ENCODE assay signal across 2 cellular contexts in genomic region chr10:114708084-114708483, GRCh38.
TF ChIP-seq lines count a peak whose summit lies in the region.

No MANE protein-coding gene starts in this region.

TF ChIP-seq in IMR-90, 13 proteins besides CTCF, POLR2A, EP300 and RAD21:
- TF ChIP-seq CHD1 (IDR thresholded peaks at IDR 0.05; ENCODE audit: low read depth, low read length) (no peak), NFE2L2 (IDR thresholded peaks at IDR 0.05; ENCODE audit: low read depth, low read length) (no peak), MAFK (IDR thresholded peaks at IDR 0.05; ENCODE audit: low read depth, low read length) (no peak), CEBPB (IDR thresholded peaks at IDR 0.05; ENCODE audit: low read depth, low read length) (no peak), RCOR1 (IDR thresholded peaks at IDR 0.05; ENCODE audit: insufficient replicate concordance, low read length) (no peak), SMC3 (IDR thresholded peaks at IDR 0.05; ENCODE audit: low read depth, low read length) (no peak), USF2 (IDR thresholded peaks at IDR 0.05; ENCODE audit: low read depth, low read length) (no peak), RFX5 (IDR thresholded peaks at IDR 0.05; ENCODE audit: low read depth, low read length) (no peak), BHLHE40 (IDR thresholded peaks at IDR 0.05; ENCODE audit: low read depth, low read length) (no peak)

TF ChIP-seq in H1, 55 proteins besides CTCF, POLR2A, EP300 and RAD21:
- no peak for TF ChIP-seq USF2 (IDR thresholded peaks at IDR 0.05; ENCODE audit: low read length)
- no peak for TF ChIP-seq FOSL1 (IDR thresholded peaks at IDR 0.05; ENCODE audit: insufficient read depth, low read depth, low read length)
- TF ChIP-seq JUND (IDR thresholded peaks at IDR 0.05; ENCODE audit: low read length) = no peak
- no peak for TF ChIP-seq KDM4A (IDR thresholded peaks at IDR 0.05; ENCODE audit: low read depth, low read length, severe bottlenecking)
- TF ChIP-seq SP2 (IDR thresholded peaks at IDR 0.05; ENCODE audit: low read length) = no peak
- TF ChIP-seq PHF8 (conservative IDR thresholded peaks at IDR 0.05; ENCODE audit: low read depth, low read length) = no peak
- TF ChIP-seq SRF (IDR thresholded peaks at IDR 0.05; ENCODE audit: low read depth, low read length) = no peak
- TF ChIP-seq MAX (IDR thresholded peaks at IDR 0.05) = no peak
- TF ChIP-seq TAF7 (optimal IDR thresholded peaks at IDR 0.05; ENCODE audit: borderline replicate concordance, low read depth, low read length) = no peak
- TF ChIP-seq RFX5 (IDR thresholded peaks at IDR 0.05; ENCODE audit: borderline replicate concordance, low read depth, low read length) = no peak
- TF ChIP-seq SP4 (IDR thresholded peaks at IDR 0.05; ENCODE audit: low read length) = no peak
- no peak for TF ChIP-seq POLR2AphosphoS5 (IDR thresholded peaks at IDR 0.05; ENCODE audit: low read depth, low read length)
- no peak for TF ChIP-seq RBBP5 (IDR thresholded peaks at IDR 0.05; ENCODE audit: borderline replicate concordance, low read depth, low read length)
- TF ChIP-seq TEAD4 (IDR thresholded peaks at IDR 0.05; ENCODE audit: low read depth, low read length) = no peak
- no peak for TF ChIP-seq CREB1 (IDR thresholded peaks at IDR 0.05)
- no peak for TF ChIP-seq NANOG (IDR thresholded peaks at IDR 0.05; ENCODE audit: insufficient read depth, low read depth, low read length, poor library complexity, severe bottlenecking)
- no peak for TF ChIP-seq KDM5A (IDR thresholded peaks at IDR 0.05; ENCODE audit: low read length)
